Comparison of ENCODE assay signal across 3 cellular contexts in the genomic region with DNA sequence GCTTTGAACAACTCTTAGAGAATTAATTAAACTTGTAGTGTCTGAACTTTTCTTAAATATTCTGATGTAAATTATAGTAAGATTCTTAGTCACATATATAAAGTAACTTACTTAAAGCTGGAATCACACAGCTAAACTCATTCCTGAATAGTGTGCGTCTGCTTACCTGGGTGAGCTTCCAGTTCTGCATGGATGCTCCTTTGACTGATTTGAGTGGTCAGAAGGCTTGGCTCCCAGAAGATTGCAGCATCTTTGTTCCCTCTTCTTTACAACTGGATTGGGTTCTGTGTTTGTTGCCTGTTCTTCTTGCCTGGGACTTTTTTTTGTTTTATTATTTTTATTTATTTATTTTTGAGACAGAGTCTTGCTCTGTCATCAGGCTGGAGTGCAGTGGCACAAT.
"Had no signal": no experiment of that assay in that cellular context is flagged by ENCODE, and none has a peak within 500 bp of the region (broad histone marks: within the 10 kb centered on the region; RNA-seq: fewer than 3 reads in every experiment).

No MANE protein-coding gene starts in this region.

- DNase-seq: GDM1, GF-D8 had no signal

- H3K4me3 ChIP-seq: GM12878 had no signal

- ATAC-seq: GM12878 had no signal
